8 cellular contexts compared by ENCODE assay signal in genomic region chr19:35775298-35776101, GRCh38. TPM values are rescaled to one million over a fixed set of nuclear protein-coding genes. Genes with fewer than 3 reads are reported as not detected.
DNase-seq lines count a peak whose midpoint lies in the region; ATAC-seq, FAIRE-seq and TF ChIP-seq lines count a peak whose summit lies in the region.

Gene ARHGAP33 (plus strand): TSS chr19:35775564. CDS start chr19:35775659, 95 bp downstream.

- peaks cover 4 to 28% (median 9%) of the 10 kb centered on the region in 4 donors for H3K4me1 Mint-ChIP-seq in CD4-positive, CD25-positive, alpha-beta regulatory T cell

- peak within 1 kb of the TSS; percentile 69 for H3K4me3 ChIP-seq in CD4-positive, CD25-positive, alpha-beta regulatory T cell (ENCODE audit: low read depth, low read length)
- peak within 1 kb of the TSS; percentile 62 to 78 (median 75) for H3K4me3 ChIP-seq in HepG2 (replicated peaks in 1 of 3; ENCODE audit: insufficient read depth in 1 of 3, low read depth in 2 of 3, low read length in 3 of 3)

- no peak for TF ChIP-seq RAD21 in HepG2 (CRISPR knock-in tag; IDR thresholded peaks at IDR 0.05)

- in situ Hi-C loops in HepG2 (cut with HindIII; ENCODE audit: extremely low pct_ligation_motif_present, low pct_unique_long_range_greater_than_20kb): no loop called here

- peak within 1 kb of the TSS; percentile 89 for H3K4me2 ChIP-seq in HepG2 (ENCODE audit: low read depth, low read length)

- WGBS in HepG2 (ENCODE audit: low lambda C conversion rate): 3% methylated on average over 15 of the region's 82 CpGs

- no peaks in the 10 kb centered on the region for H4K20me1 ChIP-seq in HepG2 (ENCODE audit: insufficient read depth, low read length)

- H3K36me3 ChIP-seq in CD4-positive, CD25-positive, alpha-beta regulatory T cell (ENCODE audit: control insufficient read depth, insufficient read depth, low read length): no peaks in the 10 kb centered on the region
- H3K36me3 ChIP-seq in HepG2 (replicated peaks in 1 of 2; ENCODE audit: control insufficient read depth in 1 of 2, insufficient read depth in 2 of 2, low read length in 2 of 2): no peaks in the 10 kb centered on the region; a peak in 1 of 5 replicates

- peak; percentile 97 for ATAC-seq in CD4-positive, CD25-positive, alpha-beta regulatory T cell (ENCODE audit: low read depth in 2 of 2)
- ATAC-seq in GM19438 (IDR thresholded peaks at IDR 0.05; ENCODE audit: low read depth, unreplicated experiment) (peak; percentile 89), HG03571 (IDR thresholded peaks at IDR 0.05; ENCODE audit: unreplicated experiment) (peak; percentile 78), HepG2 (peak; percentile 88)

- peak; percentile 98 for DNase-seq in CD4-positive, CD25-positive, alpha-beta regulatory T cell
- DNase-seq in NCI-H774 (lab: John Stamatoyannopoulos, UW) (peak; percentile 98), dermis blood vessel endothelial cell (peak; percentile 96), HepG2 (ENCODE audit: low spot score) (peak; percentile 94)
- peak; percentile 95 to 99 for DNase-seq in activated CD4-positive, alpha-beta T cell treated with anti-CD3 and anti-CD28 coated beads, Interleukin-2, amount 50 U/mL, for 24 hours (ENCODE audit: low read depth in 1 of 2, low spot score in 1 of 2)
- peak; percentile 99 to 100 for DNase-seq in stimulated activated CD4-positive, alpha-beta T cell treated with anti-CD3 and anti-CD28 coated beads, Interleukin-2, amount 100 ng/mL, for 48 hours

- peak within 1 kb of the TSS; percentile 9 for H3K27ac ChIP-seq in CD4-positive, CD25-positive, alpha-beta regulatory T cell (ENCODE audit: insufficient read depth, low read length, poor library complexity, severe bottlenecking)
- H3K27ac ChIP-seq in HepG2 (ENCODE audit: extremely low read length, insufficient read depth, low read length): no peak within 1 kb of the TSS

- H3K79me2 ChIP-seq in HepG2 (ENCODE audit: insufficient read depth, low read length): no peaks in the 10 kb centered on the region

- H3K4me1 ChIP-seq in CD4-positive, CD25-positive, alpha-beta regulatory T cell (ENCODE audit: control insufficient read depth, insufficient read depth, low read length, poor library complexity, severe bottlenecking): peaks cover 17% of the 10 kb centered on the region
- H3K4me1 ChIP-seq in HepG2 (ENCODE audit: insufficient read depth, low read length): peaks cover 43% of the 10 kb centered on the region

- CTCF ChIA-PET in HepG2 (lab: Yijun Ruan, JAX; ENCODE audit: low intra/inter-chr PET ratio, low total read pairs): no interaction called here

- no peak for TF ChIP-seq CTCF in HepG2 (CRISPR knock-in tag; IDR thresholded peaks at IDR 0.05)

- H3K36me3 Mint-ChIP-seq in CD4-positive, CD25-positive, alpha-beta regulatory T cell: peaks cover 4% of the 10 kb centered on the region

- TF ChIP-seq EP300 in HepG2 (IDR thresholded peaks at IDR 0.05; ENCODE audit: low read depth in 2 of 2, low read length in 2 of 2) (no peak), HepG2 (CRISPR knock-in tag; IDR thresholded peaks at IDR 0.05; ENCODE audit: borderline replicate concordance) (no peak)

- no peaks in the 10 kb centered on the region for H3K9me3 ChIP-seq in CD4-positive, CD25-positive, alpha-beta regulatory T cell (ENCODE audit: control insufficient read depth in 2 of 2, low read length in 2 of 2)
- H3K9me3 ChIP-seq in HepG2 (ENCODE audit: low read length): no peaks in the 10 kb centered on the region

- peak within 1 kb of the TSS; percentile 42 for H2AFZ ChIP-seq in HepG2 (ENCODE audit: low read length)

- peak; percentile 85 for FAIRE-seq in HepG2 (lab: Jason Lieb, UNC)

- no peaks in the 10 kb centered on the region for H3K27me3 Mint-ChIP-seq in CD4-positive, CD25-positive, alpha-beta regulatory T cell

- H3K27ac Mint-ChIP-seq in CD4-positive, CD25-positive, alpha-beta regulatory T cell: peak within 1 kb of the TSS; percentile 60 to 87 (median 73)

- no TSS peak for BruUV-seq in HepG2 (replicated peaks; lab: Mats Ljungman, UMichigan)

- POLR2A ChIA-PET in HepG2 (lab: Yijun Ruan, JAX): interaction anchor here (1.8 kb wide), 1 partner anchor 35 kb away, joined by 6 read pairs; no protein-coding TSS in a partner anchor

- TF ChIP-seq POLR2A in HepG2 (IDR thresholded peaks at IDR 0.05; ENCODE audit: insufficient read depth in 1 of 2, low read depth in 2 of 2, low read length in 2 of 2): no peak; a peak in 1 of 4 replicates

- H3K9me3 Mint-ChIP-seq in CD4-positive, CD25-positive, alpha-beta regulatory T cell: no peaks in the 10 kb centered on the region

- peak within 1 kb of the TSS; percentile 86 to 94 (median 90) for H3K4me3 Mint-ChIP-seq in CD4-positive, CD25-positive, alpha-beta regulatory T cell

- intact Hi-C loops in HepG2 (cut with micrococcal nuclease; ENCODE audit: unreplicated experiment): loop anchor here (5.0 kb wide), 1 partner anchor 37 kb away; the partner anchor contains the start of gene PRODH2

- peak within 1 kb of the TSS; percentile 34; the same call in 1 of the 2 replicates for H3K9ac ChIP-seq in HepG2 (ENCODE audit: insufficient read depth, low read depth, low read length)

- no peaks in the 10 kb centered on the region for H3K27me3 ChIP-seq in CD4-positive, CD25-positive, alpha-beta regulatory T cell (ENCODE audit: control insufficient read depth, insufficient read depth, low read length)
- H3K27me3 ChIP-seq in HepG2 (ENCODE audit: control insufficient read depth in 1 of 2, insufficient read depth in 2 of 2, low read length in 2 of 2): no peaks in the 10 kb centered on the region

TF ChIP-seq in HepG2, 621 proteins besides CTCF, POLR2A, EP300 and RAD21 (continues in another document):
- TF ChIP-seq TGIF2 (CRISPR knock-in tag; IDR thresholded peaks at IDR 0.05) (peak; percentile 60; the same call in 1 of the 2 replicates), TBX2 (CRISPR knock-in tag; IDR thresholded peaks at IDR 0.05; ENCODE audit: borderline replicate concordance) (no peak), ZNF460 (CRISPR knock-in tag; IDR thresholded peaks at IDR 0.05; ENCODE audit: borderline replicate concordance) (no peak), SIN3A (IDR thresholded peaks at IDR 0.05; ENCODE audit: borderline replicate concordance, low read depth, low read length) (0 out of 2 replicates have a peak, but pooled peaks have one; percentile 78)
- TF ChIP-seq, protein P1, sequence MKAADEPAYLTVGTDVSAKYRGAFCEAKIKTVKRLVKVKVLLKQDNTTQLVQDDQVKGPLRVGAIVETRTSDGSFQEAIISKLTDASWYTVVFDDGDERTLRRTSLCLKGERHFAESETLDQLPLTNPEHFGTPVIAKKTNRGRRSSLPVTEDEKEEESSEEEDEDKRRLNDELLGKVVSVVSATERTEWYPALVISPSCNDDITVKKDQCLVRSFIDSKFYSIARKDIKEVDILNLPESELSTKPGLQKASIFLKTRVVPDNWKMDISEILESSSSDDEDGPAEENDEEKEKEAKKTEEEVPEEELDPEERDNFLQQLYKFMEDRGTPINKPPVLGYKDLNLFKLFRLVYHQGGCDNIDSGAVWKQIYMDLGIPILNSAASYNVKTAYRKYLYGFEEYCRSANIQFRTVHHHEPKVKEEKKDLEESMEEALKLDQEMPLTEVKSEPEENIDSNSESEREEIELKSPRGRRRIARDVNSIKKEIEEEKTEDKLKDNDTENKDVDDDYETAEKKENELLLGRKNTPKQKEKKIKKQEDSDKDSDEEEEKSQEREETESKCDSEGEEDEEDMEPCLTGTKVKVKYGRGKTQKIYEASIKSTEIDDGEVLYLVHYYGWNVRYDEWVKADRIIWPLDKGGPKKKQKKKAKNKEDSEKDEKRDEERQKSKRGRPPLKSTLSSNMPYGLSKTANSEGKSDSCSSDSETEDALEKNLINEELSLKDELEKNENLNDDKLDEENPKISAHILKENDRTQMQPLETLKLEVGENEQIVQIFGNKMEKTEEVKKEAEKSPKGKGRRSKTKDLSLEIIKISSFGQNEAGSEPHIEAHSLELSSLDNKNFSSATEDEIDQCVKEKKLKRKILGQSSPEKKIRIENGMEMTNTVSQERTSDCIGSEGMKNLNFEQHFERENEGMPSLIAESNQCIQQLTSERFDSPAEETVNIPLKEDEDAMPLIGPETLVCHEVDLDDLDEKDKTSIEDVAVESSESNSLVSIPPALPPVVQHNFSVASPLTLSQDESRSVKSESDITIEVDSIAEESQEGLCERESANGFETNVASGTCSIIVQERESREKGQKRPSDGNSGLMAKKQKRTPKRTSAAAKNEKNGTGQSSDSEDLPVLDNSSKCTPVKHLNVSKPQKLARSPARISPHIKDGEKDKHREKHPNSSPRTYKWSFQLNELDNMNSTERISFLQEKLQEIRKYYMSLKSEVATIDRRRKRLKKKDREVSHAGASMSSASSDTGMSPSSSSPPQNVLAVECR (CRISPR knock-in tag; IDR thresholded peaks at IDR 0.05; ENCODE audit: borderline replicate concordance): peak; percentile 52; the same call in 1 of the 2 replicates

RNA-seq across cellular contexts. Expression of gene ARHGAP33, which starts in this region (rescaled TPM):
- total RNA-seq in CD4-positive, CD25-positive, alpha-beta regulatory T cell: 46.7 TPM
- under 1 TPM in 1 of 4 donors, not detected in 3; 0.40 TPM for polyA plus RNA-seq in CD4-positive, CD25-positive, alpha-beta regulatory T cell
- total RNA-seq in dermis blood vessel endothelial cell (4.7 and 4.8 TPM in 2 replicates), HepG2 (2016; rRNA removed; fragmentation: Illumina TruSeq; extraction: Trizol) (0.83 and 1.3 TPM in 2 replicates)
- total RNA-seq in HepG2 (2016; cell fraction: cytosol; rRNA removed; fragmentation: Illumina TruSeq; extraction: Trizol; ENCODE audit: low read depth): 0.10 and 0.26 TPM in 2 replicates
- total RNA-seq in HepG2 (2016; cell fraction: insoluble cytoplasmic fraction; rRNA removed; fragmentation: Illumina TruSeq; extraction: Trizol): 0.42 and 1.9 TPM in 2 replicates
- total RNA-seq in HepG2 (2016; cell fraction: membrane; rRNA removed; fragmentation: Illumina TruSeq; extraction: Trizol): 0.93 and 1.1 TPM in 2 replicates
- 6.3 and 7.2 TPM in 2 replicates for total RNA-seq in HepG2 (2016; cell fraction: nucleus; rRNA removed; fragmentation: Illumina TruSeq; extraction: Trizol)
- 2.7 and 4.1 TPM in 2 replicates for polyA plus RNA-seq in HepG2 (2011; rRNA removed)
- 0.65 and 1.0 TPM in 2 replicates for polyA plus RNA-seq in HepG2 (2011; cell fraction: cytosol; rRNA removed)
- polyA plus RNA-seq in HepG2 (2011; cell fraction: nucleus; rRNA removed): 63.2 and 100 TPM in 2 replicates
- 4.6 and 10.5 TPM in 2 replicates for polyA plus RNA-seq in HepG2 (2012)
- polyA plus RNA-seq in HepG2 (2016; cell fraction: cytosol; fragmentation: Illumina TruSeq; extraction: Trizol; ENCODE audit: low read depth): 0.27 and 0.71 TPM in 2 replicates
- polyA plus RNA-seq in HepG2 (2016; cell fraction: insoluble cytoplasmic fraction; fragmentation: Illumina TruSeq; extraction: Trizol; ENCODE audit: low read depth): 1.5 and 1.8 TPM in 2 replicates
- polyA plus RNA-seq in HepG2 (2016; cell fraction: membrane; fragmentation: Illumina TruSeq; extraction: Trizol; ENCODE audit: low read depth): 0.72 and 1.1 TPM in 2 replicates
- 16.8 and 20.7 TPM in 2 replicates for polyA plus RNA-seq in HepG2 (2016; cell fraction: nucleus; fragmentation: Illumina TruSeq; extraction: Trizol; ENCODE audit: insufficient read depth, low read depth)
- polyA minus RNA-seq in HepG2 (2011; rRNA and poly(A)+ RNA removed; ENCODE audit: low replicate concordance): 5.6 and 6.2 TPM in 2 replicates
- polyA minus RNA-seq in HepG2 (2011; cell fraction: cytosol; rRNA and poly(A)+ RNA removed): 0.69 and 1.5 TPM in 2 replicates
- 7.0 and 11.5 TPM in 2 replicates for polyA minus RNA-seq in HepG2 (2011; cell fraction: nucleus; rRNA and poly(A)+ RNA removed)
